Comparison of ENCODE assay signal across 8 cellular contexts in genomic region chr3:131794766-131795381, GRCh38.
DNase-seq lines count a peak whose midpoint lies in the region; ATAC-seq and TF ChIP-seq lines count a peak whose summit lies in the region.

No MANE protein-coding gene starts in this region.

- no peak overlapping the region for H3K4me3 ChIP-seq in brain microvascular endothelial cell (ENCODE audit: low read depth, low read length)

- peak; percentile 90 for TF ChIP-seq CTCF in brain microvascular endothelial cell (IDR thresholded peaks at IDR 0.05; ENCODE audit: low read depth, low read length, missing control alignments)

- no peaks in the 10 kb centered on the region for H3K27me3 ChIP-seq in brain microvascular endothelial cell (replicated peaks)

- in situ Hi-C loops in brain microvascular endothelial cell (cut with HindIII; ENCODE audit: low pct_ligation_motif_present, low sequenced_read_pairs), result loop anchor here (25.0 kb wide), 1 partner anchor 217 kb away; no protein-coding TSS in a partner anchor

- H3K4me1 Mint-ChIP-seq in immature natural killer cell, result peaks cover 10 to 21% of the 10 kb centered on the region in 2 donors

- no peak overlapping the region for H3K27ac Mint-ChIP-seq in immature natural killer cell

- H3K27ac ChIP-seq in brain microvascular endothelial cell, result no peak overlapping the region

- H3K9me3 Mint-ChIP-seq in immature natural killer cell, result no peaks in the 10 kb centered on the region

- no peak overlapping the region for H3K4me3 Mint-ChIP-seq in immature natural killer cell

- peaks cover 0 to 2% (median 0%) of the 10 kb centered on the region in 3 donors for H3K27me3 Mint-ChIP-seq in immature natural killer cell (ENCODE audit: low read depth in 3 of 3)

- DNase-seq in NCI-H1092 treated with DMSO at 0.1 percent for 48 hours (lab: John Stamatoyannopoulos, UW) (peak; percentile 32), NCI-H1092 (lab: John Stamatoyannopoulos, UW) (no peak), NCI-H774 (lab: John Stamatoyannopoulos, UW) (peak; percentile 14), brain microvascular endothelial cell (peak; percentile 54), immature natural killer cell (peak; percentile 3 to 14 (median 3))
- peak; percentile 2 for DNase-seq in stimulated activated CD4-positive, alpha-beta T cell treated with anti-CD3 and anti-CD28 coated beads, Interleukin-1b, Interleukin-23, amount 100 ng/mL, for 48 hours

- ATAC-seq in GM19043 (IDR thresholded peaks at IDR 0.05; ENCODE audit: low read depth, unreplicated experiment) (peak; percentile 70), HG03342 (IDR thresholded peaks at IDR 0.05; ENCODE audit: unreplicated experiment) (peak; percentile 61)

- no peaks in the 10 kb centered on the region for H3K36me3 Mint-ChIP-seq in immature natural killer cell

- no peaks in the 10 kb centered on the region for H3K36me3 ChIP-seq in brain microvascular endothelial cell (replicated peaks)
